Comparison of ENCODE assay signal across 9 cellular contexts in genomic region chr19:43777163-43777700, GRCh38. TPM values are rescaled to one million over a fixed set of nuclear protein-coding genes. Genes with fewer than 3 reads are reported as not detected.
DNase-seq lines count a peak whose midpoint lies in the region; ATAC-seq and TF ChIP-seq lines count a peak whose summit lies in the region.
"Had no signal": no experiment of that assay in that cellular context is flagged by ENCODE, and none has a peak within 500 bp of the region (broad histone marks: within the 10 kb centered on the region; RNA-seq: fewer than 3 reads in every experiment).

No MANE protein-coding gene starts in this region.

- H3F3A ChIP-seq in GM23338 (replicated peaks; ENCODE audit: low read depth) (no peaks in the 10 kb centered on the region), SU-DHL-6 (ENCODE audit: insufficient read depth) (peaks cover 27% of the 10 kb centered on the region)

- H3K4me3 ChIP-seq in GM23338 (0 out of 2 replicates have a peak overlapping the region, but pooled peaks have one; percentile 20), SU-DHL-6 (ENCODE audit: insufficient read depth, low read length, poor library complexity, severe bottlenecking) (peak overlapping the region; percentile 38), tibial nerve (no peak overlapping the region), uterus (no peak overlapping the region)
- H3K4me3 ChIP-seq: lung had no signal

- ATAC-seq in GM23338 (no peak), HG03571 (IDR thresholded peaks at IDR 0.05; ENCODE audit: unreplicated experiment) (no peak), HG03432 (IDR thresholded peaks at IDR 0.05; ENCODE audit: unreplicated experiment) (no peak)

- no peak for TF ChIP-seq EP300 in tibial nerve (IDR thresholded peaks at IDR 0.05)

- no peak overlapping the region for H3K27ac Mint-ChIP-seq in GM23338

- TF ChIP-seq CTCF in GM23338 (conservative IDR thresholded peaks at IDR 0.05; ENCODE audit: low read depth in 2 of 2) (no peak), SU-DHL-6 (IDR thresholded peaks at IDR 0.05; ENCODE audit: insufficient read depth, low read length, poor library complexity, severe bottlenecking) (no peak), tibial nerve (IDR thresholded peaks at IDR 0.05) (no peak), uterus (IDR thresholded peaks at IDR 0.05) (no peak)

- no peak overlapping the region for H3K4me3 Mint-ChIP-seq in GM23338

- H3K9ac ChIP-seq in SU-DHL-6 (ENCODE audit: low read length) = peak overlapping the region; percentile 79

- peaks cover 36% of the 10 kb centered on the region for H3K27me3 ChIP-seq in GM23338 (ENCODE audit: insufficient read depth)
- H3K27me3 ChIP-seq in SU-DHL-6 (ENCODE audit: low read length) = no peaks in the 10 kb centered on the region
- peaks cover 0 to 18% of the 10 kb centered on the region in 2 donors for H3K27me3 ChIP-seq in tibial nerve
- H3K27me3 ChIP-seq in uterus = no peaks in the 10 kb centered on the region

- H3K9me2 ChIP-seq in GM23338 (ENCODE audit: insufficient read depth) (no peaks in the 10 kb centered on the region), SU-DHL-6 (replicated peaks; ENCODE audit: insufficient read depth, low read length) (no peaks in the 10 kb centered on the region)

- H4K20me1 ChIP-seq in GM23338 (replicated peaks; ENCODE audit: insufficient read depth) (no peaks in the 10 kb centered on the region), SU-DHL-6 (ENCODE audit: low read depth, low read length) (no peaks in the 10 kb centered on the region; the same call in 1 of the 2 replicates)

- 3% methylated on average over 4 of the region's 4 CpGs for WGBS in tibial nerve, 2 donors

- H3K9me3 ChIP-seq in SU-DHL-6 (ENCODE audit: insufficient read depth, low read length) (no peaks in the 10 kb centered on the region), tibial nerve (no peaks in the 10 kb centered on the region), uterus (no peaks in the 10 kb centered on the region)

- no peaks in the 10 kb centered on the region for H3K36me3 Mint-ChIP-seq in GM23338 (ENCODE audit: low read depth)

- intact Hi-C loops in uterus (cut with DNase I; ENCODE audit: low total_unique reads) = no loop called here

- H3K9me3 Mint-ChIP-seq in GM23338 = no peaks in the 10 kb centered on the region; the same call in 2 of the 3 replicates

- H3K4me2 ChIP-seq in GM23338 = peak overlapping the region; percentile 63
- peak overlapping the region; percentile 96 for H3K4me2 ChIP-seq in SU-DHL-6 (ENCODE audit: low read depth, low read length, poor library complexity, severe bottlenecking)

- H2AFZ ChIP-seq in GM23338 = no peak overlapping the region
- H2AFZ ChIP-seq in SU-DHL-6 (ENCODE audit: low read depth, low read length, severe bottlenecking) = no peak overlapping the region

- peak; percentile 72 for DNase-seq in A172 (ENCODE audit: low spot score)
- DNase-seq in GM23338 (ENCODE audit: low spot score) = no peak
- DNase-seq in dermis blood vessel endothelial cell = peak; percentile 66
- no peak for DNase-seq in tibial nerve (ENCODE audit: low spot score in 2 of 2)
- DNase-seq in uterus = no peak

- H3K36me3 ChIP-seq in GM23338 (ENCODE audit: insufficient read depth) = no peaks in the 10 kb centered on the region
- no peaks in the 10 kb centered on the region for H3K36me3 ChIP-seq in SU-DHL-6 (ENCODE audit: low read length)
- no peaks in the 10 kb centered on the region for H3K36me3 ChIP-seq in tibial nerve
- H3K36me3 ChIP-seq in uterus = no peaks in the 10 kb centered on the region

- peaks cover 50% of the 10 kb centered on the region for H3K4me1 Mint-ChIP-seq in GM23338

- H3K27me3 Mint-ChIP-seq in GM23338 (ENCODE audit: insufficient read depth, low read depth, poor library complexity) = peaks cover 42% of the 10 kb centered on the region

- no peak overlapping the region for H3K27ac ChIP-seq in GM23338 (ENCODE audit: low read depth)
- peak overlapping the region; percentile 97 for H3K27ac ChIP-seq in SU-DHL-6 (ENCODE audit: low read depth, low read length)
- H3K27ac ChIP-seq in tibial nerve = peak overlapping the region in 3 of 4 donors; percentile 8 to 64 (median 47)
- peak overlapping the region in 1 of 2 donors; percentile 26 for H3K27ac ChIP-seq in uterus

- TF ChIP-seq POLR2A in tibial nerve (IDR thresholded peaks at IDR 0.05) (no peak), uterus (IDR thresholded peaks at IDR 0.05) (no peak)

- H3K79me2 ChIP-seq in GM23338 (replicated peaks; ENCODE audit: insufficient read depth) (no peaks in the 10 kb centered on the region), SU-DHL-6 (ENCODE audit: insufficient read depth, low read length) (peaks cover 62% of the 10 kb centered on the region)

- H3K4me1 ChIP-seq in GM23338 (ENCODE audit: insufficient read depth) (peaks cover 36% of the 10 kb centered on the region), tibial nerve (peaks cover 0 to 50% (median 28%) of the 10 kb centered on the region in 4 donors), uterus (peaks cover 0 to 7% of the 10 kb centered on the region in 2 donors)

TF ChIP-seq in GM23338, 12 proteins besides CTCF, POLR2A, EP300 and RAD21:
- no peak for TF ChIP-seq EZH2 (IDR thresholded peaks at IDR 0.05; ENCODE audit: low read depth, unreplicated experiment)
- no peak for TF ChIP-seq NANOG (IDR thresholded peaks at IDR 0.05; ENCODE audit: borderline replicate concordance)
- TF ChIP-seq STAT1 (IDR thresholded peaks at IDR 0.05; ENCODE audit: unreplicated experiment) = no peak
- no peak for TF ChIP-seq POLR2AphosphoS5 (IDR thresholded peaks at IDR 0.05; ENCODE audit: low read depth)
- TF ChIP-seq EZH2phosphoT487 (IDR thresholded peaks at IDR 0.05; ENCODE audit: unreplicated experiment) = no peak

RNA-seq across cellular contexts. Expression of gene KCNN4, which starts 3.5 kb away (rescaled TPM):
- 57.6 and 68.6 TPM in 2 replicates for total RNA-seq in A172 (2014; rRNA removed; shearing (Covaris generic))
- 3.2 and 3.4 TPM in 2 replicates for total RNA-seq in GM23338 (2014; rRNA removed; shearing (Covaris generic))
- 0.75 and 0.86 TPM in 2 replicates for polyA plus RNA-seq in GM23338 (2016; fragmentation: Nextera tagmentation; extraction: Ambion mirVana)
- 0.09 and 0.51 TPM in 2 replicates for total RNA-seq in dermis blood vessel endothelial cell
- 10 to 100 TPM in 1 of 4 donors, 1 to 10 TPM in 3; 4.6 to 18.3 (median 6.8) TPM for total RNA-seq in tibial nerve
- 1 to 10 TPM in 3 of 4 donors, under 1 TPM in 1; 0.77 to 9.2 (median 5.6) TPM for total RNA-seq in uterus

RNA-seq across cellular contexts. Expression of gene SMG9, which starts 22.5 kb away (rescaled TPM):
- 15.9 and 23.1 TPM in 2 replicates for total RNA-seq in A172 (2014; rRNA removed; shearing (Covaris generic))
- total RNA-seq in GM23338 (2014; rRNA removed; shearing (Covaris generic)) = 6.3 and 13.2 TPM in 2 replicates
- 14.0 and 15.7 TPM in 2 replicates for polyA plus RNA-seq in GM23338 (2016; fragmentation: Nextera tagmentation; extraction: Ambion mirVana)
- total RNA-seq in dermis blood vessel endothelial cell = 8.8 and 9.0 TPM in 2 replicates
- total RNA-seq in tibial nerve = 10 to 100 TPM; 14.6 to 49.8 (median 28.0) TPM
- 10 to 100 TPM; 14.9 to 44.9 (median 27.2) TPM for total RNA-seq in uterus

RNA-seq across cellular contexts. Expression of gene LYPD5, which starts 25.0 kb away (rescaled TPM):
- total RNA-seq in A172 (2014; rRNA removed; shearing (Covaris generic)) = 0.31 TPM in 1 of 2 replicates, not detected in the other
- total RNA-seq in GM23338 (2014; rRNA removed; shearing (Covaris generic)) = 0.54 and 1.1 TPM in 2 replicates
- polyA plus RNA-seq in GM23338 (2016; fragmentation: Nextera tagmentation; extraction: Ambion mirVana) = 0.61 and 1.5 TPM in 2 replicates
- total RNA-seq in dermis blood vessel endothelial cell (0.09 and 0.17 TPM in 2 replicates), tibial nerve (1 to 10 TPM in 1 of 4 donors, under 1 TPM in 3; 0.39 to 2.1 (median 0.53) TPM), uterus (1 to 10 TPM in 2 of 4 donors, under 1 TPM in 2; 0.51 to 1.9 (median 0.88) TPM)

RNA-seq across cellular contexts. Expression of gene ZNF283, which starts 49.9 kb away (rescaled TPM):
- 4.7 and 5.2 TPM in 2 replicates for total RNA-seq in A172 (2014; rRNA removed; shearing (Covaris generic))
- total RNA-seq in GM23338 (2014; rRNA removed; shearing (Covaris generic)) = 8.7 and 12.0 TPM in 2 replicates
- 3.0 and 3.1 TPM in 2 replicates for polyA plus RNA-seq in GM23338 (2016; fragmentation: Nextera tagmentation; extraction: Ambion mirVana)
- total RNA-seq in dermis blood vessel endothelial cell (10.9 and 11.1 TPM in 2 replicates), tibial nerve (10 to 100 TPM in 2 of 4 donors, 1 to 10 TPM in 2; 4.2 to 12.3 (median 10.4) TPM), uterus (10 to 100 TPM in 3 of 4 donors, 1 to 10 TPM in 1; 1.8 to 52.6 (median 14.1) TPM)

Comparison
In these comparisons a context has a peak if more than half of its experiments do, and no peak if none do; other contexts are left out.
1. DNase-seq: peak in A172 (single experiment) and dermis blood vessel endothelial cell (single experiment); none in GM23338 (single experiment), tibial nerve (0 of 2) and uterus (0 of 2).
2. H3K4me3 ChIP-seq: peak in GM23338 (single experiment) and SU-DHL-6 (single experiment); none in tibial nerve (0 of 4) and uterus (0 of 2).